ENCODE assay signal across 18 cellular contexts in genomic region chr6:37272834-37273566, GRCh38. TPM values are rescaled to one million over a fixed set of nuclear protein-coding genes. Genes with fewer than 3 reads are reported as not detected.
DNase-seq lines count a peak whose midpoint lies in the region; ATAC-seq, FAIRE-seq and TF ChIP-seq lines count a peak whose summit lies in the region.
"Had no signal": no experiment of that assay in that cellular context is flagged by ENCODE, and none has a peak within 500 bp of the region (broad histone marks: within the 10 kb centered on the region; RNA-seq: fewer than 3 reads in every experiment).

No MANE protein-coding gene starts in this region.

- POLR2A ChIA-PET in CD8-positive, alpha-beta T cell (lab: Charles Lee) = no interaction called here
- POLR2A ChIA-PET in activated CD4-positive, alpha-beta memory T cell treated with anti-CD3 and anti-CD28 coated beads, Interleukin-2, amount 10 ng/mL, durations not matched to agents 7 days and 5 days (lab: Charles Lee) = interaction anchor here (0.9 to 2.4 kb wide), 7 partner anchors 9 to 160 kb away, joined by 3 to 16 read pairs (median 4); partner anchors contain the start of genes CMTR1, PIM1, TBC1D22B and TMEM217

- peaks cover 42% of the 10 kb centered on the region for H3K4me1 Mint-ChIP-seq in CD8-positive, alpha-beta T cell (ENCODE audit: low read depth)
- H3K4me1 Mint-ChIP-seq in activated CD4-positive, alpha-beta memory T cell treated with anti-CD3 and anti-CD28 coated beads, Interleukin-2, amount 10 ng/mL, durations not matched to agents 7 days and 5 days = peaks cover 59% of the 10 kb centered on the region
- peaks cover 34 to 37% of the 10 kb centered on the region in 2 donors for H3K4me1 Mint-ChIP-seq in natural killer cell

- no peak for ATAC-seq in CD8-positive, alpha-beta T cell
- ATAC-seq in natural killer cell (peak; percentile 42 to 67 (median 46)), GM19035 (IDR thresholded peaks at IDR 0.05; ENCODE audit: unreplicated experiment) (no peak), GM18867 (IDR thresholded peaks at IDR 0.05; ENCODE audit: unreplicated experiment) (no peak)
- ATAC-seq: gastrocnemius medialis had no signal

- H3K4me1 ChIP-seq in CD8-positive, alpha-beta T cell (ENCODE audit: insufficient read depth, low read length) = peaks cover 9% of the 10 kb centered on the region
- H3K4me1 ChIP-seq: BE2C had no signal

- no peaks in the 10 kb centered on the region for H3K36me3 ChIP-seq in CD8-positive, alpha-beta T cell (ENCODE audit: insufficient read depth, low read length)
- H3K36me3 ChIP-seq: BE2C had no signal

- peak overlapping the region; percentile 24 for H3K4me3 Mint-ChIP-seq in CD8-positive, alpha-beta T cell
- peak overlapping the region; percentile 38 for H3K4me3 Mint-ChIP-seq in activated CD4-positive, alpha-beta memory T cell treated with anti-CD3 and anti-CD28 coated beads, Interleukin-2, amount 10 ng/mL, durations not matched to agents 7 days and 5 days
- H3K4me3 Mint-ChIP-seq in natural killer cell = peak overlapping the region; percentile 52

- TF ChIP-seq POLR2A in GM12891 (IDR thresholded peaks at IDR 0.05; ENCODE audit: low read depth, low read length) = no peak

- no peak overlapping the region for H3K27ac ChIP-seq in CD8-positive, alpha-beta T cell (ENCODE audit: low read depth, low read length)
- H3K27ac ChIP-seq: HL-60, spleen, upper lobe of left lung, VCaP had no signal

- FAIRE-seq in GM12891 (lab: Jason Lieb, UNC) = peak; percentile 72
- FAIRE-seq: colon had no signal

- TF ChIP-seq CTCF in CD8-positive, alpha-beta T cell (IDR thresholded peaks at IDR 0.05) = no peak
- TF ChIP-seq CTCF in natural killer cell (IDR thresholded peaks at IDR 0.05) = no peak

- H3K9me3 Mint-ChIP-seq in CD8-positive, alpha-beta T cell = no peaks in the 10 kb centered on the region
- H3K9me3 Mint-ChIP-seq in activated CD4-positive, alpha-beta memory T cell treated with anti-CD3 and anti-CD28 coated beads, Interleukin-2, amount 10 ng/mL, durations not matched to agents 7 days and 5 days = no peaks in the 10 kb centered on the region
- H3K9me3 Mint-ChIP-seq in natural killer cell = no peaks in the 10 kb centered on the region

- CTCF ChIA-PET in CD8-positive, alpha-beta T cell (lab: Charles Lee) = interaction anchor here (0.8 kb wide), 1 partner anchor 53 kb away, joined by 3 read pairs; no protein-coding TSS in a partner anchor
- CTCF ChIA-PET in activated CD4-positive, alpha-beta memory T cell treated with anti-CD3 and anti-CD28 coated beads, Interleukin-2, amount 10 ng/mL, durations not matched to agents 7 days and 5 days (lab: Charles Lee) = interaction anchor here (0.6 to 1.7 kb wide), 5 partner anchors 37 to 252 kb away, joined by 3 to 8 read pairs (median 4); no protein-coding TSS in a partner anchor

- H3K27ac Mint-ChIP-seq in CD8-positive, alpha-beta T cell = peak overlapping the region; percentile 37
- peak overlapping the region; percentile 64 for H3K27ac Mint-ChIP-seq in activated CD4-positive, alpha-beta memory T cell treated with anti-CD3 and anti-CD28 coated beads, Interleukin-2, amount 10 ng/mL, durations not matched to agents 7 days and 5 days
- H3K27ac Mint-ChIP-seq in natural killer cell = peak overlapping the region; percentile 8 to 62

- intact Hi-C loops in CD8-positive, alpha-beta T cell (cut with DNase I, micrococcal nuclease) = no loop called here
- intact Hi-C loops in natural killer cell (cut with micrococcal nuclease) = no loop called here

- no peak overlapping the region for H3K4me3 ChIP-seq in CD8-positive, alpha-beta T cell (ENCODE audit: low read depth, low read length)
- H3K4me3 ChIP-seq: gastrocnemius medialis, spleen, upper lobe of left lung had no signal

- no peaks in the 10 kb centered on the region for H3K9me3 ChIP-seq in CD8-positive, alpha-beta T cell (ENCODE audit: low read length)
- H3K9me3 ChIP-seq: BE2C, gastrocnemius medialis, spleen, upper lobe of left lung had no signal

- H3K36me3 Mint-ChIP-seq in CD8-positive, alpha-beta T cell = peaks cover 50% of the 10 kb centered on the region
- peaks cover 39% of the 10 kb centered on the region for H3K36me3 Mint-ChIP-seq in activated CD4-positive, alpha-beta memory T cell treated with anti-CD3 and anti-CD28 coated beads, Interleukin-2, amount 10 ng/mL, durations not matched to agents 7 days and 5 days (ENCODE audit: low read depth)
- no peaks in the 10 kb centered on the region for H3K36me3 Mint-ChIP-seq in natural killer cell

- H3K27me3 Mint-ChIP-seq in CD8-positive, alpha-beta T cell (ENCODE audit: low read depth) = no peaks in the 10 kb centered on the region
- no peaks in the 10 kb centered on the region for H3K27me3 Mint-ChIP-seq in activated CD4-positive, alpha-beta memory T cell treated with anti-CD3 and anti-CD28 coated beads, Interleukin-2, amount 10 ng/mL, durations not matched to agents 7 days and 5 days
- no peaks in the 10 kb centered on the region for H3K27me3 Mint-ChIP-seq in natural killer cell (ENCODE audit: low read depth in 2 of 2)

- H3K27me3 ChIP-seq in CD8-positive, alpha-beta T cell (ENCODE audit: insufficient read depth, low read length) = no peaks in the 10 kb centered on the region
- H3K27me3 ChIP-seq: BE2C, gastrocnemius medialis, spleen, upper lobe of left lung had no signal

- no peak for DNase-seq in CD8-positive, alpha-beta T cell
- DNase-seq in GM12891 (ENCODE audit: insufficient read length, low spot score) = no peak
- no peak for DNase-seq in activated CD4-positive, alpha-beta memory T cell treated with anti-CD3 and anti-CD28 coated beads, Interleukin-2, amount 10 ng/mL, durations not matched to agents 7 days and 5 days
- DNase-seq in natural killer cell = no peak
- no peak for DNase-seq in stimulated activated CD4-positive, alpha-beta T cell treated with anti-CD3 and anti-CD28 coated beads, Interleukin-4, amount 100 ng/mL, for 4 hours
- DNase-seq: BE2C; gastrocnemius medialis; NCI-H1092; NK-92 treated with Interleukin-12 subunit alpha and Interleukin-12 subunit beta, amount 100 ng/mL, for 24 hours; RPMI8226; spleen; stimulated activated naive CD4-positive, alpha-beta T cell treated with Interleukin-2 at 50 U/mL for 16 hours; upper lobe of left lung had no signal

TF ChIP-seq in GM12891, 5 proteins besides CTCF, POLR2A, EP300 and RAD21:
- no peak for TF ChIP-seq POLR2AphosphoS5 (IDR thresholded peaks at IDR 0.05; ENCODE audit: low read depth, low read length)
- no peak for TF ChIP-seq TAF1 (IDR thresholded peaks at IDR 0.05; ENCODE audit: low read depth, low read length)
- no peak for TF ChIP-seq POU2F2 (IDR thresholded peaks at IDR 0.05; ENCODE audit: low read depth, low read length)
- no peak for TF ChIP-seq SPI1 (IDR thresholded peaks at IDR 0.05; ENCODE audit: low read depth, low read length)
- TF ChIP-seq PAX5 (IDR thresholded peaks at IDR 0.05; ENCODE audit: insufficient read depth, low read length, severe bottlenecking) = no peak

RNA-seq across cellular contexts. Expression of gene TMEM217, which starts 15.1 kb away (rescaled TPM):
- total RNA-seq in CD8-positive, alpha-beta T cell = 1 to 10 TPM in 1 of 2 experiments, under 1 TPM in 1; 0.27 to 1.2 TPM
- 1.5 TPM for polyA plus RNA-seq in GM12891 (2012; ENCODE audit: low read depth, missing spikeins)
- total RNA-seq in activated CD4-positive, alpha-beta memory T cell treated with anti-CD3 and anti-CD28 coated beads, Interleukin-2, amount 10 ng/mL, durations not matched to agents 7 days and 5 days = 1 to 10 TPM; 1.6 to 2.1 TPM
- total RNA-seq in natural killer cell = 1 to 10 TPM in 1 of 3 donors, under 1 TPM in 2; 0.75 to 2.1 (median 0.75) TPM

RNA-seq across cellular contexts. Expression of gene TBC1D22B, which starts 15.4 kb away (rescaled TPM):
- 1 to 10 TPM; 6.7 to 6.8 TPM for total RNA-seq in CD8-positive, alpha-beta T cell
- 9.2 TPM for polyA plus RNA-seq in GM12891 (2012; ENCODE audit: low read depth, missing spikeins)
- 10 to 100 TPM; 16.5 TPM for total RNA-seq in activated CD4-positive, alpha-beta memory T cell treated with anti-CD3 and anti-CD28 coated beads, Interleukin-2, amount 10 ng/mL, durations not matched to agents 7 days and 5 days
- total RNA-seq in natural killer cell = 10 to 100 TPM in 2 of 3 donors, 1 to 10 TPM in 1; 8.0 to 12.1 (median 12.0) TPM

Comparison
In these comparisons a context has a peak if more than half of its experiments do, and no peak if none do; other contexts are left out.
1. ATAC-seq: peak in natural killer cell (3 of 3); none in CD8-positive, alpha-beta T cell (single experiment), GM19035 (single experiment) and GM18867 (single experiment).
2. Peak in every context shown above with its lines, with median percentiles within 50 percentile points of each other: H3K27ac Mint-ChIP-seq and H3K4me3 Mint-ChIP-seq.